20 cellular contexts compared by ENCODE assay signal in genomic region chr20:142290-142689, GRCh38. TPM values are rescaled to one million over a fixed set of nuclear protein-coding genes. Genes with fewer than 3 reads are reported as not detected.
A peak's percentile ranks its signal among the peaks of the same experiment; 100 is the strongest.
DNase-seq lines count a peak whose midpoint lies in the region; ATAC-seq, FAIRE-seq and TF ChIP-seq lines count a peak whose summit lies in the region.
"Had no signal": no experiment of that assay in that cellular context is flagged by ENCODE, and none has a peak within 500 bp of the region (broad histone marks: within the 10 kb centered on the region; RNA-seq: fewer than 3 reads in every experiment).

Gene DEFB126 (plus strand): TSS chr20:142590. CDS start chr20:142629, 39 bp downstream.

- H3K4me3 ChIP-seq in HEK293 (ENCODE audit: low read depth, low read length) (no peak within 1 kb of the TSS), bronchial epithelial cell (ENCODE audit: low read depth, low read length) (no peak within 1 kb of the TSS)
- H3K4me3 ChIP-seq: BLaER1 had no signal

- H3K4me3 Mint-ChIP-seq in stimulated activated memory B cell treated with anti-CD40 and anti-IgM and Interleukin-4, amounts not matched to agents 10 μg/mL and 1 μg/mL and 100 μg/mL, for 72 hours = no peak within 1 kb of the TSS
- H3K4me3 Mint-ChIP-seq: B cell; CD4-positive, CD25-positive, alpha-beta regulatory T cell; CD8-positive, alpha-beta T cell had no signal

- TF ChIP-seq CTCF in HEK293 (tag by site-specific recombination; IDR thresholded peaks at IDR 0.05) = no peak
- TF ChIP-seq CTCF in bronchial epithelial cell (IDR thresholded peaks at IDR 0.05; ENCODE audit: insufficient read depth, low read length, severe bottlenecking) = no peak

- CTCF ChIA-PET in HEK293 (lab: Yijun Ruan, JAX) = no interaction called here

- no peaks in the 10 kb centered on the region for H3K36me3 Mint-ChIP-seq in stimulated activated memory B cell treated with anti-CD40 and anti-IgM and Interleukin-4, amounts not matched to agents 10 μg/mL and 1 μg/mL and 100 μg/mL, for 72 hours
- H3K36me3 Mint-ChIP-seq: CD4-positive, CD25-positive, alpha-beta regulatory T cell; CD8-positive, alpha-beta T cell had no signal

- no peak within 1 kb of the TSS for H3K27ac Mint-ChIP-seq in stimulated activated memory B cell treated with anti-CD40 and anti-IgM and Interleukin-4, amounts not matched to agents 10 μg/mL and 1 μg/mL and 100 μg/mL, for 72 hours
- H3K27ac Mint-ChIP-seq: B cell; CD4-positive, CD25-positive, alpha-beta regulatory T cell; CD8-positive, alpha-beta T cell had no signal

- peaks cover 47% of the 10 kb centered on the region for H3K27me3 Mint-ChIP-seq in stimulated activated memory B cell treated with anti-CD40 and anti-IgM and Interleukin-4, amounts not matched to agents 10 μg/mL and 1 μg/mL and 100 μg/mL, for 72 hours

- peak; percentile 34 for ATAC-seq in stimulated activated memory B cell treated with anti-CD40 and anti-IgM and Interleukin-4, amounts not matched to agents 10 μg/mL and 1 μg/mL and 100 μg/mL, for 72 hours
- ATAC-seq in HG02678 (IDR thresholded peaks at IDR 0.05; ENCODE audit: unreplicated experiment) = no peak
- no peak for ATAC-seq in GM21723 (IDR thresholded peaks at IDR 0.05; ENCODE audit: unreplicated experiment)
- ATAC-seq: CD8-positive, alpha-beta T cell had no signal

- peak; percentile 18 for FAIRE-seq in bronchial epithelial cell (lab: Jason Lieb, UNC)
- FAIRE-seq: G401.6, GM12892, H1 had no signal

- no peaks in the 10 kb centered on the region for H3K4me1 ChIP-seq in HEK293 (ENCODE audit: control insufficient read depth, insufficient read depth, low read length)
- H3K4me1 ChIP-seq: BLaER1, Caco-2 had no signal

- peaks cover 8% of the 10 kb centered on the region for H3K27me3 ChIP-seq in bronchial epithelial cell (ENCODE audit: control insufficient read depth, insufficient read depth, low read length)
- H3K27me3 ChIP-seq: BLaER1 had no signal

- no peaks in the 10 kb centered on the region for H3K9me3 ChIP-seq in HEK293 (ENCODE audit: control insufficient read depth, insufficient read depth, low read depth, low read length)

- POLR2A ChIA-PET in HEK293 (lab: Yijun Ruan, JAX) = no interaction called here

- H3K4me1 Mint-ChIP-seq in stimulated activated memory B cell treated with anti-CD40 and anti-IgM and Interleukin-4, amounts not matched to agents 10 μg/mL and 1 μg/mL and 100 μg/mL, for 72 hours = no peaks in the 10 kb centered on the region
- H3K4me1 Mint-ChIP-seq: B cell had no signal

- H3K36me3 ChIP-seq in HEK293 (ENCODE audit: control insufficient read depth in 2 of 2, insufficient read depth in 1 of 2, low read length in 2 of 2) (no peaks in the 10 kb centered on the region), bronchial epithelial cell (ENCODE audit: control insufficient read depth, insufficient read depth, low read length) (no peaks in the 10 kb centered on the region)
- H3K36me3 ChIP-seq: BLaER1 had no signal

- DNase-seq in bronchial epithelial cell (ENCODE audit: low read depth) = no peak
- DNase-seq in NCI-H1105 (lab: John Stamatoyannopoulos, UW) = no peak
- DNase-seq: Caco-2; CD4-positive, CD25-positive, alpha-beta regulatory T cell; CD8-positive, alpha-beta T cell; DMS153; DND-41; H7; HCEC 1CT had no signal

- peaks cover 4% of the 10 kb centered on the region for H3K9me3 Mint-ChIP-seq in stimulated activated memory B cell treated with anti-CD40 and anti-IgM and Interleukin-4, amounts not matched to agents 10 μg/mL and 1 μg/mL and 100 μg/mL, for 72 hours

- no peak within 1 kb of the TSS for H3K27ac ChIP-seq in HEK293 (ENCODE audit: extremely low read depth, low read depth, low read length)
- H3K27ac ChIP-seq: BLaER1, C4-2B had no signal

TF ChIP-seq in HEK293, 187 proteins besides CTCF, POLR2A, EP300 and RAD21:
- peak; percentile 30; the same call in 1 of the 2 replicates for TF ChIP-seq ZBTB17 (tag by site-specific recombination; IDR thresholded peaks at IDR 0.05)
- no peak for TF ChIP-seq ZNF394 (tag by site-specific recombination; IDR thresholded peaks at IDR 0.05; ENCODE audit: borderline replicate concordance)

RNA-seq across cellular contexts. Expression of gene DEFB126, which starts in this region (rescaled TPM):
- total RNA-seq in bronchial epithelial cell = not detected in 2 replicates
- total RNA-seq: A172; B cell; Caco-2; CD4-positive, CD25-positive, alpha-beta regulatory T cell; CD8-positive, alpha-beta T cell; H1; H7 had no signal
